2 cellular contexts compared by ENCODE assay signal in the genomic region with DNA sequence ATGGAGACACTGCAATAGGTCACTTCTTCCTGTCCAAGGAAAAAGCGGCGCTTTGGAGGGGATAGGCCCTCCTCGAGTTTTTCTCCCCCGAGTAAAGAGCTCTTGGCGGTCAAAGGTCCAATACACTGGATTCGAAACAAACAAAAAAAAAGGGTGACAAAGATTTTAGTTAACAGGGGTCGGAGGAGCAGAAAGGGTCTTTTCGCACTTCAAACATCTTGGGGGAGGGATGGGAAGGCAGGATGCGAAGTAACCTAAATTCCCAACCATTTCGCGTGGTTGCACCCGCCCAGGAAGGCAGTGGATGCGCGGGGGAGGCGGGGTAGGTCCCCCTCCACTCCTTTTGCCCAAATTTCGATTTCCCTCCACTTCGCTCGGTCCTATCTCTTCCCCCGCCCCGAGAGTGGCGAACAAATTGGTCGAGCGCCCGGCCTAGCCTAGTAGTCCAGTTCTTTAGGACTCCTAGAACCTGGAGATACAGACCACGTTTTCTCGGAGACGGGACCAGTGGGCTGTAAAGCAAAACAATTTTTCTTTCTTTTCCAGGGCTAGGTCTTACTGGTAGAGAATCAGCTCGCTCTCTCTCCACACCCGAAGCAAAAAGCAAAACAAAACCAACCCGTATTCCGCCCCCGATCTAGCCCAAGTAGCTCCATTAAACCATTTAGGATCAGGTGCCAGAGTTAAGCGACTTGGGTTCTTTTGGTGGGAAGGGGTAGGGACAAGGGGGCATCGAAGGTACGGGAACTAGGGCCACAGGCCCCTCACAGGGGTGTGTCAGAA.
TF ChIP-seq lines count a peak whose summit lies in the region.

No MANE protein-coding gene starts in this region.

TF ChIP-seq in IMR-90, 13 proteins besides CTCF, POLR2A, EP300 and RAD21:
- TF ChIP-seq, protein P1, sequence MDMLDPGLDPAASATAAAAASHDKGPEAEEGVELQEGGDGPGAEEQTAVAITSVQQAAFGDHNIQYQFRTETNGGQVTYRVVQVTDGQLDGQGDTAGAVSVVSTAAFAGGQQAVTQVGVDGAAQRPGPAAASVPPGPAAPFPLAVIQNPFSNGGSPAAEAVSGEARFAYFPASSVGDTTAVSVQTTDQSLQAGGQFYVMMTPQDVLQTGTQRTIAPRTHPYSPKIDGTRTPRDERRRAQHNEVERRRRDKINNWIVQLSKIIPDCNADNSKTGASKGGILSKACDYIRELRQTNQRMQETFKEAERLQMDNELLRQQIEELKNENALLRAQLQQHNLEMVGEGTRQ (IDR thresholded peaks at IDR 0.05; ENCODE audit: low read depth, low read length): no peak
- TF ChIP-seq FOS (IDR thresholded peaks at IDR 0.05; ENCODE audit: low read depth, low read length) (no peak), MAFK (IDR thresholded peaks at IDR 0.05; ENCODE audit: low read depth, low read length) (no peak), CEBPB (IDR thresholded peaks at IDR 0.05; ENCODE audit: low read depth, low read length) (no peak), MXI1 (IDR thresholded peaks at IDR 0.05; ENCODE audit: borderline replicate concordance, low read depth, low read length) (no peak), CHD1 (IDR thresholded peaks at IDR 0.05; ENCODE audit: low read depth, low read length) (no peak)
- TF ChIP-seq, protein P2, sequence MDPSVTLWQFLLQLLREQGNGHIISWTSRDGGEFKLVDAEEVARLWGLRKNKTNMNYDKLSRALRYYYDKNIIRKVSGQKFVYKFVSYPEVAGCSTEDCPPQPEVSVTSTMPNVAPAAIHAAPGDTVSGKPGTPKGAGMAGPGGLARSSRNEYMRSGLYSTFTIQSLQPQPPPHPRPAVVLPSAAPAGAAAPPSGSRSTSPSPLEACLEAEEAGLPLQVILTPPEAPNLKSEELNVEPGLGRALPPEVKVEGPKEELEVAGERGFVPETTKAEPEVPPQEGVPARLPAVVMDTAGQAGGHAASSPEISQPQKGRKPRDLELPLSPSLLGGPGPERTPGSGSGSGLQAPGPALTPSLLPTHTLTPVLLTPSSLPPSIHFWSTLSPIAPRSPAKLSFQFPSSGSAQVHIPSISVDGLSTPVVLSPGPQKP (IDR thresholded peaks at IDR 0.05; ENCODE audit: borderline replicate concordance, low read depth, low read length): no peak

TF ChIP-seq in GM12891, 5 proteins besides CTCF, POLR2A, EP300 and RAD21:
- TF ChIP-seq TAF1 (IDR thresholded peaks at IDR 0.05; ENCODE audit: low read depth, low read length) (no peak), PAX5 (IDR thresholded peaks at IDR 0.05; ENCODE audit: insufficient read depth, low read length, severe bottlenecking) (no peak), POLR2AphosphoS5 (IDR thresholded peaks at IDR 0.05; ENCODE audit: low read depth, low read length) (no peak), SPI1 (IDR thresholded peaks at IDR 0.05; ENCODE audit: low read depth, low read length) (no peak), POU2F2 (IDR thresholded peaks at IDR 0.05; ENCODE audit: low read depth, low read length) (no peak)
